Comparison of ENCODE assay signal across 30 cellular contexts in genomic region chr5:171945476-171945875, GRCh38.
DNase-seq lines count a peak whose midpoint lies in the region; ATAC-seq and TF ChIP-seq lines count a peak whose summit lies in the region.
"Had no signal": no experiment of that assay in that cellular context is flagged by ENCODE, and none has a peak within 500 bp of the region (broad histone marks: within the 10 kb centered on the region; RNA-seq: fewer than 3 reads in every experiment).

No MANE protein-coding gene starts in this region.

- H3K36me3 ChIP-seq in OCI-LY7 (ENCODE audit: insufficient read depth, low read length) = no peaks in the 10 kb centered on the region
- H3K36me3 ChIP-seq in ascending aorta = no peaks in the 10 kb centered on the region
- H3K36me3 ChIP-seq: HAP-1, SJCRH30, spleen, vagina had no signal

- H3K9me2 ChIP-seq in OCI-LY7 (ENCODE audit: insufficient read depth, low read length) = no peaks in the 10 kb centered on the region

- CTCF ChIA-PET in CD4-positive, alpha-beta T cell (lab: Charles Lee) = no interaction called here
- CTCF ChIA-PET in OCI-LY7 (lab: Charles Lee; ENCODE audit: unreplicated experiment) = no interaction called here

- H3K79me2 ChIP-seq in OCI-LY7 (ENCODE audit: insufficient read depth, low read depth, low read length) = peaks cover 33% of the 10 kb centered on the region

- intact Hi-C loops in CD4-positive, alpha-beta T cell (cut with DNase I, micrococcal nuclease) = no loop called here
- intact Hi-C loops in OCI-LY7 (cut with micrococcal nuclease; ENCODE audit: unreplicated experiment) (no loop called here), ascending aorta (cut with DNase I) (no loop called here)

- no peaks in the 10 kb centered on the region for H3K27me3 ChIP-seq in CD4-positive, alpha-beta T cell (ENCODE audit: control insufficient read depth, insufficient read depth, low read length)
- no peaks in the 10 kb centered on the region for H3K27me3 ChIP-seq in ascending aorta
- H3K27me3 ChIP-seq: SJCRH30, spleen, vagina had no signal

- peaks cover 23% of the 10 kb centered on the region; the same call in 1 of the 2 replicates for H4K20me1 ChIP-seq in OCI-LY7 (ENCODE audit: insufficient read depth, low read length)

- BruUV-seq in OCI-LY7 (replicated peaks; lab: Mats Ljungman, UMichigan) = TSS peak; percentile 18

- no peak overlapping the region for H3K4me2 ChIP-seq in OCI-LY7 (ENCODE audit: low read length)

- POLR2A ChIA-PET in CD4-positive, alpha-beta T cell (lab: Charles Lee) = no interaction called here
- POLR2A ChIA-PET in OCI-LY7 (lab: Charles Lee) = interaction anchor here (1.0 to 3.0 kb wide), 2 partner anchors 7 to 12 kb away, joined by 3 to 12 read pairs; no protein-coding TSS in a partner anchor

- H3K36me3 Mint-ChIP-seq in CD4-positive, alpha-beta T cell (ENCODE audit: low read depth) = peaks cover 4% of the 10 kb centered on the region
- H3K36me3 Mint-ChIP-seq in osteocyte (ENCODE audit: unreplicated experiment) = no peaks in the 10 kb centered on the region
- H3K36me3 Mint-ChIP-seq: activated naive CD8-positive, alpha-beta T cell treated with anti-CD3 and anti-CD28 coated beads, Interleukin-2, amount 10 ng/mL, durations not matched to agents 7 days and 5 days had no signal

- peak overlapping the region; percentile 3 for H3K27ac Mint-ChIP-seq in CD4-positive, alpha-beta T cell
- H3K27ac Mint-ChIP-seq in osteocyte (ENCODE audit: unreplicated experiment) = peak overlapping the region; percentile 68
- H3K27ac Mint-ChIP-seq: activated CD4-positive, alpha-beta memory T cell treated with anti-CD3 and anti-CD28 coated beads for 36 hours; activated naive CD8-positive, alpha-beta T cell treated with anti-CD3 and anti-CD28 coated beads, Interleukin-2, amount 10 ng/mL, durations not matched to agents 7 days and 5 days; stimulated activated memory B cell treated with anti-CD40 and anti-IgM and Interleukin-4, amounts not matched to agents 10 μg/mL and 1 μg/mL and 100 μg/mL, for 72 hours had no signal

- no peaks in the 10 kb centered on the region for H3K9me3 Mint-ChIP-seq in CD4-positive, alpha-beta T cell
- no peaks in the 10 kb centered on the region for H3K9me3 Mint-ChIP-seq in osteocyte (ENCODE audit: unreplicated experiment)
- H3K9me3 Mint-ChIP-seq: activated CD4-positive, alpha-beta memory T cell treated with anti-CD3 and anti-CD28 coated beads for 36 hours; activated naive CD8-positive, alpha-beta T cell treated with anti-CD3 and anti-CD28 coated beads, Interleukin-2, amount 10 ng/mL, durations not matched to agents 7 days and 5 days; CD14-positive monocyte; stimulated activated memory B cell treated with anti-CD40 and anti-IgM and Interleukin-4, amounts not matched to agents 10 μg/mL and 1 μg/mL and 100 μg/mL, for 72 hours had no signal

- no peaks in the 10 kb centered on the region for H3K9me3 ChIP-seq in CD4-positive, alpha-beta T cell (ENCODE audit: control insufficient read depth, low read length)
- H3K9me3 ChIP-seq in OCI-LY7 (ENCODE audit: low read length) (no peaks in the 10 kb centered on the region), ascending aorta (no peaks in the 10 kb centered on the region)
- H3K9me3 ChIP-seq: HAP-1, SJCRH30, spleen, vagina had no signal

- H3K27ac ChIP-seq in CD4-positive, alpha-beta T cell (ENCODE audit: low read depth, low read length) = no peak overlapping the region
- H3K27ac ChIP-seq in OCI-LY7 (ENCODE audit: low read depth, low read length, poor library complexity, severe bottlenecking) (no peak overlapping the region), ascending aorta (no peak overlapping the region)
- H3K27ac ChIP-seq: SJCRH30, spleen, vagina had no signal

- H3K4me1 Mint-ChIP-seq in CD4-positive, alpha-beta T cell (ENCODE audit: low read depth) = peaks cover 66% of the 10 kb centered on the region
- H3K4me1 Mint-ChIP-seq in osteocyte (ENCODE audit: unreplicated experiment) = peaks cover 27% of the 10 kb centered on the region

- H3K4me3 Mint-ChIP-seq in CD4-positive, alpha-beta T cell = no peak overlapping the region
- no peak overlapping the region for H3K4me3 Mint-ChIP-seq in osteocyte (ENCODE audit: unreplicated experiment)
- H3K4me3 Mint-ChIP-seq: activated CD4-positive, alpha-beta memory T cell treated with anti-CD3 and anti-CD28 coated beads for 36 hours; activated naive CD8-positive, alpha-beta T cell treated with anti-CD3 and anti-CD28 coated beads, Interleukin-2, amount 10 ng/mL, durations not matched to agents 7 days and 5 days; CD14-positive monocyte; stimulated activated memory B cell treated with anti-CD40 and anti-IgM and Interleukin-4, amounts not matched to agents 10 μg/mL and 1 μg/mL and 100 μg/mL, for 72 hours had no signal

- H3K27me3 Mint-ChIP-seq in CD4-positive, alpha-beta T cell = no peaks in the 10 kb centered on the region
- H3K27me3 Mint-ChIP-seq in osteocyte (ENCODE audit: unreplicated experiment) = no peaks in the 10 kb centered on the region
- H3K27me3 Mint-ChIP-seq: activated CD4-positive, alpha-beta memory T cell treated with anti-CD3 and anti-CD28 coated beads for 36 hours; activated naive CD8-positive, alpha-beta T cell treated with anti-CD3 and anti-CD28 coated beads, Interleukin-2, amount 10 ng/mL, durations not matched to agents 7 days and 5 days; stimulated activated memory B cell treated with anti-CD40 and anti-IgM and Interleukin-4, amounts not matched to agents 10 μg/mL and 1 μg/mL and 100 μg/mL, for 72 hours had no signal

- ATAC-seq in CD4-positive, alpha-beta T cell (ENCODE audit: poor library complexity) = no peak
- ATAC-seq in esophagus mucosa = peak; percentile 47
- ATAC-seq: activated CD4-positive, CD25-positive, alpha-beta regulatory T cell treated with anti-CD3 and anti-CD28 coated beads, Interleukin-2, amount 50 U/mL, for 24 hours; PC-3; stimulated activated memory B cell treated with anti-CD40 and anti-IgM and Interleukin-4, amounts not matched to agents 10 μg/mL and 1 μg/mL and 100 μg/mL, for 72 hours had no signal

- DNase-seq in CD4-positive, alpha-beta T cell = no peak
- no peak for DNase-seq in OCI-LY7 (ENCODE audit: low spot score)
- DNase-seq in osteocyte (ENCODE audit: extremely low spot score, unreplicated experiment) = no peak
- no peak for DNase-seq in SKM-1 treated with dmso at 0.1 percent for 144 hours (lab: John Stamatoyannopoulos, UW; ENCODE audit: unreplicated experiment)
- DNase-seq in NCI-H748 treated with DMSO at 0.1 percent for 48 hours (lab: John Stamatoyannopoulos, UW) = no peak
- no peak for DNase-seq in occipital lobe (lab: John Stamatoyannopoulos, UW)
- DNase-seq in ascending aorta (ENCODE audit: low spot score in 2 of 2) = no peak
- DNase-seq: activated CD4-positive, alpha-beta memory T cell treated with anti-CD3 and anti-CD28 coated beads for 36 hours; activated effector memory CD4-positive, alpha-beta T cell treated with Interleukin-2 at 50 U/mL for 16 hours; activated naive CD8-positive, alpha-beta T cell treated with anti-CD3 and anti-CD28 coated beads, Interleukin-2, amount 10 ng/mL, durations not matched to agents 7 days and 5 days; DMS 273 treated with DMSO at 0.1 percent for 48 hours; effector CD4-positive, alpha-beta T cell; erythroblast; hypothalamus; Kasumi-1; NCI-H1092 treated with DMSO at 0.1 percent for 48 hours; NCI-H2029 treated with DMSO at 0.1 percent for 48 hours; NCI-H345; nucleus accumbens; PC-3; SJCRH30; spleen; stimulated activated CD4-positive, alpha-beta T cell treated with anti-CD3 and anti-CD28 coated beads, Interleukin-2, amount 100 ng/mL, for 48 hours; T-helper 1 cell had no signal

- TF ChIP-seq CTCF in CD4-positive, alpha-beta T cell (IDR thresholded peaks at IDR 0.05) = no peak
- no peak for TF ChIP-seq CTCF in OCI-LY7 (conservative IDR thresholded peaks at IDR 0.05; ENCODE audit: low read length)
- TF ChIP-seq CTCF in osteocyte (IDR thresholded peaks at IDR 0.05) = no peak
- no peak for TF ChIP-seq CTCF in ascending aorta (IDR thresholded peaks at IDR 0.05)

- H2AFZ ChIP-seq in OCI-LY7 (ENCODE audit: low read length) = no peak overlapping the region

- H3K4me3 ChIP-seq in OCI-LY7 (ENCODE audit: low read depth, low read length, poor library complexity, severe bottlenecking) = no peak overlapping the region
- H3K4me3 ChIP-seq in ascending aorta = no peak overlapping the region
- H3K4me3 ChIP-seq: HAP-1, SJCRH30, spleen, vagina had no signal

- no peaks in the 10 kb centered on the region for H3K4me1 ChIP-seq in OCI-LY7 (ENCODE audit: insufficient read depth, low read length, poor library complexity, severe bottlenecking)
- no peaks in the 10 kb centered on the region for H3K4me1 ChIP-seq in ascending aorta
- H3K4me1 ChIP-seq: HAP-1 had no signal
